ENCODE assay signal across 27 cellular contexts in the genomic region with DNA sequence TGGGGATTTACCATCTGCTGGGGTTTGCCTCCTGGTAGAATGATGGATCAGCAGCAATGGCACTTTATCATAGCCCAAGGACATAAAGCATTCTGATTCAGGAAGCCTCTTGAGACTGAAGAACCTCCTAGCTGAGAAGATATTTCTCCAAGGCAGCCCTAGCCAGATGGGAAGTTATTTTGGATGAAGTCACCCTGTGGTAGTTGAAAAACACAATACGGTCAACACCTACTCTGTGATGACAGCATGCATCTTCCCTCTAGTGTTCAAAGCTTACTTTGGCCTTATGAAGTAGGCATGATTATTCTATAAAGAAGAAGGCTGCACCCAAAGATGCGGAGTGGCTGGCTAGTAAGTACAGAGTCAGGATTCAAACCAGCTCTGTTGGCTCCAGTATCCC.
"Had no signal": no experiment of that assay in that cellular context is flagged by ENCODE, and none has a peak within 500 bp of the region (broad histone marks: within the 10 kb centered on the region; RNA-seq: fewer than 3 reads in every experiment).

No MANE protein-coding gene starts in this region.

- H3K4me3 ChIP-seq: ascending aorta, MG63, SJCRH30, SK-N-MC had no signal

- FAIRE-seq: TTC549 had no signal

- DNase-seq: activated CD4-positive, alpha-beta T cell treated with anti-CD3 and anti-CD28 coated beads, Interleukin-2, amount 10 ng/mL, durations not matched to agents 24 days and 14 days; activated CD4-positive, alpha-beta T cell treated with anti-CD3 and anti-CD28 coated beads, Interleukin-2, amount 50 U/mL, for 4 hours; activated CD8-positive, alpha-beta T cell treated with anti-CD3 and anti-CD28 coated beads for 36 hours; activated effector memory CD4-positive, alpha-beta T cell treated with anti-CD3 and anti-CD28 coated beads, Interleukin-2, amount 50 U/mL, for 16 hours; activated naive CD4-positive, alpha-beta T cell; activated naive CD4-positive, alpha-beta T cell treated with anti-CD3 and anti-CD28 coated beads, Interleukin-2, amount 50 U/mL, for 16 hours; activated naive CD8-positive, alpha-beta T cell treated with anti-CD3 and anti-CD28 coated beads for 36 hours; activated T-cell treated with anti-CD3 and anti-CD28 coated beads, Interleukin-2, amount 50 U/mL, for 1 hour; activated T-cell treated with anti-CD3 and anti-CD28 coated beads, Interleukin-2, amount 50 U/mL, for 72 hours; amniotic stem cell; Kasumi-1; KG1; MG63; NCI-H1048; NCI-H1436 treated with DMSO at 0.1 percent for 48 hours; NCI-H1694 treated with DMSO at 0.1 percent for 48 hours; NCI-H2227 treated with DMSO at 0.1 percent for 48 hours; NCI-H446; NCI-H510A treated with DMSO at 0.1 percent for 48 hours; NCI-H526 treated with DMSO at 0.1 percent for 48 hours; NCI-H774; SHP77; SJCRH30; T1000 had no signal
